9 cellular contexts compared by ENCODE assay signal in genomic region chr9:17134396-17134842, GRCh38. TPM values are rescaled to one million over a fixed set of nuclear protein-coding genes. Genes with fewer than 3 reads are reported as not detected.
DNase-seq lines count a peak whose midpoint lies in the region; ATAC-seq, FAIRE-seq and TF ChIP-seq lines count a peak whose summit lies in the region.
"Had no signal": no experiment of that assay in that cellular context is flagged by ENCODE, and none has a peak within 500 bp of the region (broad histone marks: within the 10 kb centered on the region; RNA-seq: fewer than 3 reads in every experiment).

No MANE protein-coding gene starts in this region.

- peaks cover 35% of the 10 kb centered on the region for H3K4me1 Mint-ChIP-seq in brain

- H3K4me1 ChIP-seq in left lung: peaks cover 0 to 24% of the 10 kb centered on the region in 2 donors
- peaks cover 3 to 20% of the 10 kb centered on the region in 2 donors for H3K4me1 ChIP-seq in thoracic aorta (ENCODE audit: control insufficient read depth in 1 of 2, low read depth in 2 of 2)

- DNase-seq in AG04449 (ENCODE audit: low read depth, low spot score) (no peak), HTR-8/SVneo (ENCODE audit: insufficient read length, low spot score) (peak; percentile 11), left lung (no peak), thoracic aorta (ENCODE audit: low spot score) (peak; percentile 1), GM10266 (ENCODE audit: extremely low spot score) (no peak), NCI-H510A (lab: John Stamatoyannopoulos, UW) (no peak)

- no peak for FAIRE-seq in HTR-8/SVneo (lab: Jason Lieb, UNC)
- FAIRE-seq: frontal cortex had no signal

- no peak for TF ChIP-seq CTCF in AG04449 (IDR thresholded peaks at IDR 0.05; ENCODE audit: insufficient read depth, low read length, missing control alignments)
- no peak for TF ChIP-seq CTCF in brain (conservative IDR thresholded peaks at IDR 0.05)
- TF ChIP-seq CTCF in left lung (IDR thresholded peaks at IDR 0.05): no peak
- no peak for TF ChIP-seq CTCF in thoracic aorta (IDR thresholded peaks at IDR 0.05)
- TF ChIP-seq CTCF in GM10266 (IDR thresholded peaks at IDR 0.05; ENCODE audit: control insufficient read depth, insufficient read depth, low read depth, missing control alignments): no peak

- H3K27me3 Mint-ChIP-seq in brain: peaks cover 4% of the 10 kb centered on the region

- H3K27me3 ChIP-seq in left lung: no peaks in the 10 kb centered on the region
- no peaks in the 10 kb centered on the region for H3K27me3 ChIP-seq in thoracic aorta (replicated peaks; ENCODE audit: insufficient read depth)

- H3K27ac Mint-ChIP-seq in brain: peak overlapping the region; percentile 90 to 93 (median 92)

- CTCF ChIA-PET in AG04449 (lab: Yijun Ruan, JAX): interaction anchor here (5.1 kb wide), 1 partner anchor 17 kb away, joined by 42 read pairs; no protein-coding TSS in a partner anchor

- no peaks in the 10 kb centered on the region for H3K36me3 ChIP-seq in left lung
- H3K36me3 ChIP-seq in thoracic aorta: no peaks in the 10 kb centered on the region

- H3K9me3 ChIP-seq in left lung: no peaks in the 10 kb centered on the region
- no peaks in the 10 kb centered on the region for H3K9me3 ChIP-seq in thoracic aorta

- ATAC-seq in left lung: peak; percentile 46
- peak; percentile 20 for ATAC-seq in thoracic aorta (ENCODE audit: insufficient number of reproducible peaks, low FRiP score, low read depth)
- no peak for ATAC-seq in HG03354 (IDR thresholded peaks at IDR 0.05; ENCODE audit: poor library complexity, severe bottlenecking, unreplicated experiment)

- POLR2A ChIA-PET in AG04449 (lab: Yijun Ruan, JAX): no interaction called here

- H3K36me3 Mint-ChIP-seq in brain: peaks cover 9% of the 10 kb centered on the region

- H3K9me3 Mint-ChIP-seq in brain: peaks cover 0 to 8% (median 3%) of the 10 kb centered on the region in 5 experiments

- H3K27ac ChIP-seq in left lung: peak overlapping the region; percentile 81 to 82
- peak overlapping the region in 1 of 2 donors; percentile 63 for H3K27ac ChIP-seq in thoracic aorta

- intact Hi-C loops in left lung (cut with DNase I): no loop called here

- H3K4me3 ChIP-seq in AG04449 (ENCODE audit: low read depth, low read length): peak overlapping the region; percentile 96
- H3K4me3 ChIP-seq in left lung: peak overlapping the region; percentile 77 to 85
- H3K4me3 ChIP-seq in thoracic aorta: peak overlapping the region; percentile 93

- peak overlapping the region; percentile 86 to 95 (median 94) for H3K4me3 Mint-ChIP-seq in brain

RNA-seq across cellular contexts. Expression of gene CNTLN, which starts 0.4 kb away (rescaled TPM):
- 4.0 TPM for polyA plus RNA-seq in brain (ENCODE audit: insufficient read depth, low read depth, low replicate concordance)
- 1 to 10 TPM; 5.2 to 6.8 TPM for total RNA-seq in left lung
- total RNA-seq in thoracic aorta: 10 to 100 TPM; 11.4 to 16.4 TPM

Comparison
In these comparisons a context has a peak if more than half of its experiments do, and no peak if none do; other contexts are left out.
1. DNase-seq: peak in HTR-8/SVneo (single experiment) and thoracic aorta (single experiment); none in AG04449 (single experiment), left lung (0 of 2), GM10266 (single experiment) and NCI-H510A (single experiment).
2. Peak in every context shown above with its lines, with median percentiles within 50 percentile points of each other: H3K4me3 ChIP-seq.